Comparison of ENCODE assay signal across 1 cellular context in the genomic region with DNA sequence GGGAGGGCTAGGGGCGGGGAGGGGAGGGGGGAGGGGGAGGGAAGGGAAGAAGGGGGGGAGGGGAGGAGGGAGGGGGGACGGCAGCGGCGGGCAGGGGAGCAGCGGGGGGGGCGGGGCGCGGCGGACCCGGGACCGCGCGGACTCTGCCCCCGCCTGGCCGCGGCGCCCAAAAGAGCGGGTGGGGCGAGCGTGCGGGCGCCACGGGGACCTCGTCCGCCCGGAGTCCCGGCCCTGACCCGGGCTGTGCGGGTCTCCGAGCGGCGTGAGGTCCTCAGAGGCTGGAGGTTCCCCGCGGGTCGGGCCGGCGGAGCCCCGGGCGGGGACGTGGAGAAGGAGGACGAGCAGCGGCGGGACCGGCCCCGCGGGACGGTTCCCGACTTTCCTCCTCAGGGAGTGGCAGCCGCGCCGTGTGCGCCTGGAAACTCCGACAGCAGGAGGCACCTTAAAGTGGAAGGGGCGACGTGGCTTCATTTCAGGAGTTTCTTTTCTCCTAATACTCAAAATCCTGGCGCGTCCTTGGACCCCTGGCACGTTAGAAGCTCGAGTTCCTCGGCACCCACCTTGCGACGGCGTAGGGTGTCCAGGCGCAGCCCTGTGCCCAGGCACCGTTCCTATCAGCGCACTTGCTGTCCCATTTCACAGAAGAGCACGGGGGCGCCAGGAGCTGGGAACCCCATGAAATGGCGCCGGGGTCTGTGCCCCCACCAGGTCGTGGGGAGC.
A peak's percentile ranks its signal among the peaks of the same experiment; 100 is the strongest.
TF ChIP-seq lines count a peak whose summit lies in the region.

No MANE protein-coding gene starts in this region.

TF ChIP-seq in HepG2, 621 proteins besides CTCF, POLR2A, EP300 and RAD21 (continued from another document):
- TF ChIP-seq, protein P1, sequence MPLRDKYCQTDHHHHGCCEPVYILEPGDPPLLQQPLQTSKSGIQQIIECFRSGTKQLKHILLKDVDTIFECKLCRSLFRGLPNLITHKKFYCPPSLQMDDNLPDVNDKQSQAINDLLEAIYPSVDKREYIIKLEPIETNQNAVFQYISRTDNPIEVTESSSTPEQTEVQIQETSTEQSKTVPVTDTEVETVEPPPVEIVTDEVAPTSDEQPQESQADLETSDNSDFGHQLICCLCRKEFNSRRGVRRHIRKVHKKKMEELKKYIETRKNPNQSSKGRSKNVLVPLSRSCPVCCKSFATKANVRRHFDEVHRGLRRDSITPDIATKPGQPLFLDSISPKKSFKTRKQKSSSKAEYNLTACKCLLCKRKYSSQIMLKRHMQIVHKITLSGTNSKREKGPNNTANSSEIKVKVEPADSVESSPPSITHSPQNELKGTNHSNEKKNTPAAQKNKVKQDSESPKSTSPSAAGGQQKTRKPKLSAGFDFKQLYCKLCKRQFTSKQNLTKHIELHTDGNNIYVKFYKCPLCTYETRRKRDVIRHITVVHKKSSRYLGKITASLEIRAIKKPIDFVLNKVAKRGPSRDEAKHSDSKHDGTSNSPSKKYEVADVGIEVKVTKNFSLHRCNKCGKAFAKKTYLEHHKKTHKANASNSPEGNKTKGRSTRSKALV (CRISPR knock-in tag; IDR thresholded peaks at IDR 0.05), result no peak
- TF ChIP-seq NFYB (CRISPR knock-in tag; IDR thresholded peaks at IDR 0.05) (no peak), ZC3H4 (CRISPR knock-in tag; IDR thresholded peaks at IDR 0.05; ENCODE audit: borderline replicate concordance) (no peak), ZNF510 (CRISPR knock-in tag; IDR thresholded peaks at IDR 0.05; ENCODE audit: low read depth) (no peak), KDM2A (CRISPR knock-in tag; IDR thresholded peaks at IDR 0.05; ENCODE audit: borderline replicate concordance, low read depth) (no peak), ZNF652 (CRISPR knock-in tag; IDR thresholded peaks at IDR 0.05; ENCODE audit: borderline replicate concordance, low read depth) (no peak), HNRNPLL (IDR thresholded peaks at IDR 0.05; ENCODE audit: low read depth, low read length, poor library complexity, severe bottlenecking) (no peak), GATAD1 (CRISPR knock-in tag; IDR thresholded peaks at IDR 0.05) (no peak), ZSCAN25 (CRISPR knock-in tag; IDR thresholded peaks at IDR 0.05) (peak; percentile 92), FOXO1 (CRISPR knock-in tag; IDR thresholded peaks at IDR 0.05) (no peak)
- TF ChIP-seq, protein P2, sequence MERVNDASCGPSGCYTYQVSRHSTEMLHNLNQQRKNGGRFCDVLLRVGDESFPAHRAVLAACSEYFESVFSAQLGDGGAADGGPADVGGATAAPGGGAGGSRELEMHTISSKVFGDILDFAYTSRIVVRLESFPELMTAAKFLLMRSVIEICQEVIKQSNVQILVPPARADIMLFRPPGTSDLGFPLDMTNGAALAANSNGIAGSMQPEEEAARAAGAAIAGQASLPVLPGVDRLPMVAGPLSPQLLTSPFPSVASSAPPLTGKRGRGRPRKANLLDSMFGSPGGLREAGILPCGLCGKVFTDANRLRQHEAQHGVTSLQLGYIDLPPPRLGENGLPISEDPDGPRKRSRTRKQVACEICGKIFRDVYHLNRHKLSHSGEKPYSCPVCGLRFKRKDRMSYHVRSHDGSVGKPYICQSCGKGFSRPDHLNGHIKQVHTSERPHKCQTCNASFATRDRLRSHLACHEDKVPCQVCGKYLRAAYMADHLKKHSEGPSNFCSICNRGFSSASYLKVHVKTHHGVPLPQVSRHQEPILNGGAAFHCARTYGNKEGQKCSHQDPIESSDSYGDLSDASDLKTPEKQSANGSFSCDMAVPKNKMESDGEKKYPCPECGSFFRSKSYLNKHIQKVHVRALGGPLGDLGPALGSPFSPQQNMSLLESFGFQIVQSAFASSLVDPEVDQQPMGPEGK (CRISPR knock-in tag; IDR thresholded peaks at IDR 0.05), result 0 out of 2 replicates have a peak, but pooled peaks have one; percentile 4
- TF ChIP-seq, protein P3, sequence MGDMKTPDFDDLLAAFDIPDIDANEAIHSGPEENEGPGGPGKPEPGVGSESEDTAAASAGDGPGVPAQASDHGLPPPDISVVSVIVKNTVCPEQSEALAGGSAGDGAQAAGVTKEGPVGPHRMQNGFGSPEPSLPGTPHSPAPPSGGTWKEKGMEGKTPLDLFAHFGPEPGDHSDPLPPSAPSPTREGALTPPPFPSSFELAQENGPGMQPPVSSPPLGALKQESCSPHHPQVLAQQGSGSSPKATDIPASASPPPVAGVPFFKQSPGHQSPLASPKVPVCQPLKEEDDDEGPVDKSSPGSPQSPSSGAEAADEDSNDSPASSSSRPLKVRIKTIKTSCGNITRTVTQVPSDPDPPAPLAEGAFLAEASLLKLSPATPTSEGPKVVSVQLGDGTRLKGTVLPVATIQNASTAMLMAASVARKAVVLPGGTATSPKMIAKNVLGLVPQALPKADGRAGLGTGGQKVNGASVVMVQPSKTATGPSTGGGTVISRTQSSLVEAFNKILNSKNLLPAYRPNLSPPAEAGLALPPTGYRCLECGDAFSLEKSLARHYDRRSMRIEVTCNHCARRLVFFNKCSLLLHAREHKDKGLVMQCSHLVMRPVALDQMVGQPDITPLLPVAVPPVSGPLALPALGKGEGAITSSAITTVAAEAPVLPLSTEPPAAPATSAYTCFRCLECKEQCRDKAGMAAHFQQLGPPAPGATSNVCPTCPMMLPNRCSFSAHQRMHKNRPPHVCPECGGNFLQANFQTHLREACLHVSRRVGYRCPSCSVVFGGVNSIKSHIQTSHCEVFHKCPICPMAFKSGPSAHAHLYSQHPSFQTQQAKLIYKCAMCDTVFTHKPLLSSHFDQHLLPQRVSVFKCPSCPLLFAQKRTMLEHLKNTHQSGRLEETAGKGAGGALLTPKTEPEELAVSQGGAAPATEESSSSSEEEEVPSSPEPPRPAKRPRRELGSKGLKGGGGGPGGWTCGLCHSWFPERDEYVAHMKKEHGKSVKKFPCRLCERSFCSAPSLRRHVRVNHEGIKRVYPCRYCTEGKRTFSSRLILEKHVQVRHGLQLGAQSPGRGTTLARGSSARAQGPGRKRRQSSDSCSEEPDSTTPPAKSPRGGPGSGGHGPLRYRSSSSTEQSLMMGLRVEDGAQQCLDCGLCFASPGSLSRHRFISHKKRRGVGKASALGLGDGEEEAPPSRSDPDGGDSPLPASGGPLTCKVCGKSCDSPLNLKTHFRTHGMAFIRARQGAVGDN (CRISPR knock-in tag; IDR thresholded peaks at IDR 0.05), result peak; percentile 41; the same call in 1 of the 2 replicates
